In the genomic region with DNA sequence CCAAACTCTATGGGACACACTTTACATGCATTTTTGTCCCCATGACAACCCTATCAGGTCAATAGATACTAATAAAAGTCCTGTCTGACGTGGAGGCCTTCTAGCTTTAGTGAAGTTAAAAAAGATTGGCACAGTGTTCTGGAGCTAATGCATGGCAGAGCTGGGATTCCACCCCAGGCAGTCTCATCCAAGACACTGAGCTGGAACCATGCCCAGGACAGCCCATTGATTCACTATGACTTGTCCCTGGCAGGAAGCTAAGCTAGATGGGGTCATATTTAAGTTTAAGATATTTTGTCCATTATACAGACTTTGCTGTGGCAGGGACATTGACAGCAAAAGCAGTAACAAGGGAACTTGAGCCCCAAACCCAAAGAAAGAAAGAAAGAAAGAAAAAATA, we compare ENCODE assay signal across 17 cellular contexts. TPM values are rescaled to one million over a fixed set of nuclear protein-coding genes. Genes with fewer than 3 reads are reported as not detected.
A peak's percentile ranks its signal among the peaks of the same experiment; 100 is the strongest.
DNase-seq lines count a peak whose midpoint lies in the region; ATAC-seq and TF ChIP-seq lines count a peak whose summit lies in the region.
"Had no signal": no experiment of that assay in that cellular context is flagged by ENCODE, and none has a peak within 500 bp of the region (broad histone marks: within the 10 kb centered on the region; RNA-seq: fewer than 3 reads in every experiment).

No MANE protein-coding gene starts in this region.

- DNase-seq in AG09319 (ENCODE audit: extremely low read depth, low read depth) (peak; percentile 14), astrocyte of the cerebellum (ENCODE audit: low read depth) (peak; percentile 50), glomerular visceral epithelial cell (ENCODE audit: extremely low spot score) (peak; percentile 61), Right ventricle myocardium superior (no peak)
- DNase-seq in activated CD4-positive, alpha-beta memory T cell treated with anti-CD3 and anti-CD28 coated beads, Interleukin-2, amount 10 ng/mL, durations not matched to agents 7 days and 5 days: no peak
- DNase-seq: activated CD4-positive, alpha-beta T cell treated with anti-CD3 and anti-CD28 coated beads, Interleukin-2, amount 10 ng/mL, durations not matched to agents 24 days and 14 days; activated naive CD4-positive, alpha-beta T cell treated with Interleukin-2 at 50 U/mL for 16 hours; Calu3; effector memory CD4-positive, alpha-beta T cell; NCI-H2171; nephron progenitor cell; stimulated activated CD4-positive, alpha-beta T cell treated with anti-CD3 and anti-CD28 coated beads, Interleukin-2, amount 100 ng/mL, for 24 hours had no signal

- no peak for TF ChIP-seq RAD21 in Ishikawa (IDR thresholded peaks at IDR 0.05; ENCODE audit: low read depth)

- H3K36me3 Mint-ChIP-seq in activated CD4-positive, alpha-beta memory T cell treated with anti-CD3 and anti-CD28 coated beads, Interleukin-2, amount 10 ng/mL, durations not matched to agents 7 days and 5 days (ENCODE audit: low read depth): no peaks in the 10 kb centered on the region

- no peak for TF ChIP-seq EP300 in Ishikawa (IDR thresholded peaks at IDR 0.05; ENCODE audit: borderline replicate concordance)

- TF ChIP-seq CTCF in AG09319 (IDR thresholded peaks at IDR 0.05; ENCODE audit: low read depth, low read length): no peak
- TF ChIP-seq CTCF in astrocyte of the cerebellum (IDR thresholded peaks at IDR 0.05; ENCODE audit: low read depth, low read length, missing control alignments): no peak

- intact Hi-C loops in Right ventricle myocardium superior (cut with DNase I): no loop called here

- POLR2A ChIA-PET in activated CD4-positive, alpha-beta memory T cell treated with anti-CD3 and anti-CD28 coated beads, Interleukin-2, amount 10 ng/mL, durations not matched to agents 7 days and 5 days (lab: Charles Lee): no interaction called here

- peaks cover 7% of the 10 kb centered on the region for H3K27me3 Mint-ChIP-seq in activated CD4-positive, alpha-beta memory T cell treated with anti-CD3 and anti-CD28 coated beads, Interleukin-2, amount 10 ng/mL, durations not matched to agents 7 days and 5 days

- H3K9me3 Mint-ChIP-seq in activated CD4-positive, alpha-beta memory T cell treated with anti-CD3 and anti-CD28 coated beads, Interleukin-2, amount 10 ng/mL, durations not matched to agents 7 days and 5 days: no peaks in the 10 kb centered on the region
- H3K9me3 Mint-ChIP-seq: activated CD4-positive, alpha-beta T cell treated with anti-CD3 and anti-CD28 coated beads, Interleukin-2, amount 10 ng/mL, durations not matched to agents 24 days and 14 days had no signal

- H3K4me3 ChIP-seq in astrocyte of the cerebellum (ENCODE audit: low read depth, low read length): no peak overlapping the region

- H3K4me3 Mint-ChIP-seq in activated CD4-positive, alpha-beta memory T cell treated with anti-CD3 and anti-CD28 coated beads, Interleukin-2, amount 10 ng/mL, durations not matched to agents 7 days and 5 days: no peak overlapping the region
- H3K4me3 Mint-ChIP-seq: activated CD4-positive, alpha-beta T cell treated with anti-CD3 and anti-CD28 coated beads, Interleukin-2, amount 10 ng/mL, durations not matched to agents 24 days and 14 days; nephron progenitor cell; stimulated activated naive CD8-positive, alpha-beta T cell treated with anti-CD3 and anti-CD28 coated beads, Interleukin-15, Interleukin-2, amounts not matched to agents 100 ng/mL and 50 ng/mL, for 24 hours had no signal

- in situ Hi-C loops in astrocyte of the cerebellum (cut with HindIII; ENCODE audit: low sequenced_read_pairs): no loop called here

- no peak overlapping the region for H3K27ac Mint-ChIP-seq in activated CD4-positive, alpha-beta memory T cell treated with anti-CD3 and anti-CD28 coated beads, Interleukin-2, amount 10 ng/mL, durations not matched to agents 7 days and 5 days
- H3K27ac Mint-ChIP-seq: activated CD4-positive, alpha-beta T cell treated with anti-CD3 and anti-CD28 coated beads, Interleukin-2, amount 10 ng/mL, durations not matched to agents 24 days and 14 days; nephron progenitor cell; stimulated activated naive CD8-positive, alpha-beta T cell treated with anti-CD3 and anti-CD28 coated beads, Interleukin-15, Interleukin-2, amounts not matched to agents 100 ng/mL and 50 ng/mL, for 24 hours had no signal

- H3K4me1 Mint-ChIP-seq in activated CD4-positive, alpha-beta memory T cell treated with anti-CD3 and anti-CD28 coated beads, Interleukin-2, amount 10 ng/mL, durations not matched to agents 7 days and 5 days: no peaks in the 10 kb centered on the region
- H3K4me1 Mint-ChIP-seq: activated CD4-positive, alpha-beta T cell treated with anti-CD3 and anti-CD28 coated beads, Interleukin-2, amount 10 ng/mL, durations not matched to agents 24 days and 14 days; nephron progenitor cell had no signal

- ATAC-seq in HG02571 (IDR thresholded peaks at IDR 0.05; ENCODE audit: unreplicated experiment): no peak
- no peak for ATAC-seq in HG03095 (IDR thresholded peaks at IDR 0.05; ENCODE audit: unreplicated experiment)
- no peak for ATAC-seq in Right ventricle myocardium superior (ENCODE audit: poor library complexity)
- ATAC-seq: SK-N-SH treated with all-trans-retinoic acid at 6 μM for 48 hours had no signal

- CTCF ChIA-PET in activated CD4-positive, alpha-beta memory T cell treated with anti-CD3 and anti-CD28 coated beads, Interleukin-2, amount 10 ng/mL, durations not matched to agents 7 days and 5 days (lab: Charles Lee): no interaction called here

TF ChIP-seq in Ishikawa, 13 proteins besides CTCF, POLR2A, EP300 and RAD21:
- TF ChIP-seq NFIC (IDR thresholded peaks at IDR 0.05): peak; percentile 15; the same call in 1 of the 2 replicates
- TF ChIP-seq TEAD4 (IDR thresholded peaks at IDR 0.05): no peak
TF ChIP-seq in Ishikawa: peak in this region for 1.

RNA-seq across cellular contexts. Expression of a gene that starts 28.1 kb away (rescaled TPM):
- not detected for total RNA-seq in activated CD4-positive, alpha-beta memory T cell treated with anti-CD3 and anti-CD28 coated beads, Interleukin-2, amount 10 ng/mL, durations not matched to agents 7 days and 5 days
- not detected for total RNA-seq in Right ventricle myocardium superior
- total RNA-seq: activated CD4-positive, alpha-beta T cell treated with anti-CD3 and anti-CD28 coated beads, Interleukin-2, amount 10 ng/mL, durations not matched to agents 24 days and 14 days had no signal

RNA-seq across cellular contexts. Expression of a gene that starts 28.5 kb away (rescaled TPM):
- not detected for total RNA-seq in activated CD4-positive, alpha-beta memory T cell treated with anti-CD3 and anti-CD28 coated beads, Interleukin-2, amount 10 ng/mL, durations not matched to agents 7 days and 5 days
- not detected for total RNA-seq in Right ventricle myocardium superior
- total RNA-seq: activated CD4-positive, alpha-beta T cell treated with anti-CD3 and anti-CD28 coated beads, Interleukin-2, amount 10 ng/mL, durations not matched to agents 24 days and 14 days had no signal

Comparison
In these comparisons a context has a peak if more than half of its experiments do, and no peak if none do; other contexts are left out.
1. DNase-seq: peak in AG09319 (single experiment), astrocyte of the cerebellum (single experiment) and glomerular visceral epithelial cell (single experiment); none in activated CD4-positive, alpha-beta memory T cell treated with anti-CD3 and anti-CD28 coated beads, Interleukin-2, amount 10 ng/mL, durations not matched to agents 7 days and 5 days (single experiment) and Right ventricle myocardium superior (single experiment).